8 cellular contexts compared by ENCODE assay signal in the genomic region with DNA sequence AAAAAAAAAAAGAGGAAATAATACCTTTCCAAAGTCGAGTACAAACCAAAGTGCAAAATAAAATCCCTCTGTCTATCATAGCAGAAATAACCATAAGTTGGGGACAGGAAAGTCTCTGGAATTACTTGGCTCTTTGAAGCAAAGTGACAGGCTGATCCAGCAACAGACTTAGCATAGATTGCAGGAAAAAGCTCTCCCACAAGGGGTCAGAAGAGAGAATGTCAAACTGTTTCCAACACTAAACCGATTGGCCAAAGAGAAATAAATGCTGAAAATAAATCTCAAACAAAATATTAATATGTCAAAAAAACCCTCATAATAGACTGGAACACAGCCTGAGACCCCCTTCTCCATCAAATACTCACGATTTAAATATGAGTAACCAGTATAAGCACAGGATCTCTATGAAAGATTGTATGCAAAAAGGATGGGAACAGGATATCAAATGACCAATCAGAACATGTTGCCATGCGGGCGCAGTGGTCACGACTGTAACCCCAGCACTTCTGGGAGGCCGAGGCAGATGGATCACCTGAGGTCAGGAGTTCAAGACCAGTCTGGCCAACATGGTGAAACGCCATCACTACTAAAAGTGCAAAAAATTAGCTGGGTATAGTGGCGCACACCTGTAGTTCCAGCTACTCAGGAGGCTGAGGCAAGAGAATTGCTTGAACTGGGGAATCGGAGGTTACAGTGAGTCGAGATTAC.
DNase-seq lines count a peak whose midpoint lies in the region; ATAC-seq and TF ChIP-seq lines count a peak whose summit lies in the region.

No MANE protein-coding gene starts in this region.

- no peak overlapping the region for H3K27ac Mint-ChIP-seq in naive thymus-derived CD4-positive, alpha-beta T cell
- no peak overlapping the region for H3K27ac Mint-ChIP-seq in activated naive CD4-positive, alpha-beta T cell treated with anti-CD3 and anti-CD28 coated beads for 36 hours

- ATAC-seq in naive thymus-derived CD4-positive, alpha-beta T cell = no peak
- no peak for ATAC-seq in upper lobe of left lung (ENCODE audit: low FRiP score in 2 of 2)

- no peaks in the 10 kb centered on the region for H3K9me3 Mint-ChIP-seq in naive thymus-derived CD4-positive, alpha-beta T cell
- H3K9me3 Mint-ChIP-seq in activated naive CD4-positive, alpha-beta T cell treated with anti-CD3 and anti-CD28 coated beads for 36 hours = no peaks in the 10 kb centered on the region

- H3K4me3 ChIP-seq in astrocyte of the cerebellum (ENCODE audit: low read depth, low read length) = no peak overlapping the region
- no peak overlapping the region for H3K4me3 ChIP-seq in naive thymus-derived CD4-positive, alpha-beta T cell (ENCODE audit: low read length)
- H3K4me3 ChIP-seq in upper lobe of left lung = no peak overlapping the region

- no peak for TF ChIP-seq EP300 in upper lobe of left lung (IDR thresholded peaks at IDR 0.05)

- TF ChIP-seq CTCF in astrocyte of the cerebellum (IDR thresholded peaks at IDR 0.05; ENCODE audit: low read depth, low read length, missing control alignments) (peak; percentile 56), upper lobe of left lung (IDR thresholded peaks at IDR 0.05) (peak in 1 of 6 experiments; percentile 22)

- H3K27me3 ChIP-seq in naive thymus-derived CD4-positive, alpha-beta T cell (ENCODE audit: control insufficient read depth in 2 of 2, insufficient read depth in 2 of 2, low read length in 2 of 2) = no peaks in the 10 kb centered on the region
- no peaks in the 10 kb centered on the region for H3K27me3 ChIP-seq in upper lobe of left lung

- H3K4me1 ChIP-seq in naive thymus-derived CD4-positive, alpha-beta T cell (ENCODE audit: control insufficient read depth in 2 of 2, insufficient read depth in 2 of 2, low read length in 2 of 2) = no peaks in the 10 kb centered on the region
- no peaks in the 10 kb centered on the region for H3K4me1 ChIP-seq in upper lobe of left lung

- POLR2A ChIA-PET in naive thymus-derived CD4-positive, alpha-beta T cell (lab: Charles Lee) = no interaction called here

- no peak overlapping the region for H3K4me3 Mint-ChIP-seq in naive thymus-derived CD4-positive, alpha-beta T cell
- no peak overlapping the region for H3K4me3 Mint-ChIP-seq in activated naive CD4-positive, alpha-beta T cell treated with anti-CD3 and anti-CD28 coated beads for 36 hours

- no peaks in the 10 kb centered on the region for H3K36me3 Mint-ChIP-seq in naive thymus-derived CD4-positive, alpha-beta T cell
- H3K36me3 Mint-ChIP-seq in activated naive CD4-positive, alpha-beta T cell treated with anti-CD3 and anti-CD28 coated beads for 36 hours (ENCODE audit: low read depth) = no peaks in the 10 kb centered on the region

- TF ChIP-seq POLR2A in upper lobe of left lung (IDR thresholded peaks at IDR 0.05) = no peak

- H3K9me3 ChIP-seq in naive thymus-derived CD4-positive, alpha-beta T cell (ENCODE audit: control insufficient read depth in 2 of 3, low read length in 3 of 3) = no peaks in the 10 kb centered on the region
- no peaks in the 10 kb centered on the region for H3K9me3 ChIP-seq in upper lobe of left lung

- H3K27me3 Mint-ChIP-seq in naive thymus-derived CD4-positive, alpha-beta T cell = peaks cover 0 to 10% (median 3%) of the 10 kb centered on the region in 5 donors
- peaks cover 2% of the 10 kb centered on the region for H3K27me3 Mint-ChIP-seq in activated naive CD4-positive, alpha-beta T cell treated with anti-CD3 and anti-CD28 coated beads for 36 hours (ENCODE audit: low read depth)

- CTCF ChIA-PET in naive thymus-derived CD4-positive, alpha-beta T cell (lab: Charles Lee) = interaction anchor here (0.6 to 1.9 kb wide), 2 partner anchors 22 to 1008 kb away, joined by 3 to 6 read pairs; no protein-coding TSS in a partner anchor
- CTCF ChIA-PET in activated naive CD4-positive, alpha-beta T cell treated with anti-CD3 and anti-CD28 coated beads for 36 hours (lab: Charles Lee) = no interaction called here

- in situ Hi-C loops in astrocyte of the cerebellum (cut with HindIII; ENCODE audit: low sequenced_read_pairs) = no loop called here

- H3K4me1 Mint-ChIP-seq in naive thymus-derived CD4-positive, alpha-beta T cell = no peaks in the 10 kb centered on the region
- H3K4me1 Mint-ChIP-seq in activated naive CD4-positive, alpha-beta T cell treated with anti-CD3 and anti-CD28 coated beads for 36 hours (ENCODE audit: low read depth) = no peaks in the 10 kb centered on the region

- intact Hi-C loops in naive thymus-derived CD4-positive, alpha-beta T cell (cut with micrococcal nuclease) = loop anchor here (1.0 to 10.0 kb wide), 4 partner anchors 505 to 1645 kb away; no protein-coding TSS in a partner anchor
- intact Hi-C loops in activated naive CD4-positive, alpha-beta T cell treated with anti-CD3 and anti-CD28 coated beads for 36 hours (cut with micrococcal nuclease) = loop anchor here (1.0 to 5.0 kb wide), 3 partner anchors 352 to 1641 kb away; no protein-coding TSS in a partner anchor

- H3K36me3 ChIP-seq in naive thymus-derived CD4-positive, alpha-beta T cell (ENCODE audit: control insufficient read depth in 2 of 3, insufficient read depth in 3 of 3, low read length in 3 of 3) = no peaks in the 10 kb centered on the region
- H3K36me3 ChIP-seq in upper lobe of left lung = no peaks in the 10 kb centered on the region

- no peak overlapping the region for H3K27ac ChIP-seq in naive thymus-derived CD4-positive, alpha-beta T cell (ENCODE audit: low read depth, low read length)
- no peak overlapping the region for H3K27ac ChIP-seq in upper lobe of left lung

- 77 to 85% methylated on average over 11 of the region's 11 CpGs for WGBS in upper lobe of left lung, 2 donors

- DNase-seq in NCI-H2196 (lab: John Stamatoyannopoulos, UW; ENCODE audit: unreplicated experiment) (peak; percentile 7), NCI-H2196 treated with DMSO at 0.1 percent for 48 hours (lab: John Stamatoyannopoulos, UW; ENCODE audit: unreplicated experiment) (no peak), HuH-7.5 (ENCODE audit: low spot score) (peak; percentile 17), astrocyte of the cerebellum (ENCODE audit: low read depth) (peak; percentile 12), upper lobe of left lung (no peak), GF-D8 (lab: John Stamatoyannopoulos, UW) (no peak)
- peak in 6 of 9 donors; percentile 11 to 28 (median 15) for DNase-seq in naive thymus-derived CD4-positive, alpha-beta T cell
- DNase-seq in activated naive CD4-positive, alpha-beta T cell treated with anti-CD3 and anti-CD28 coated beads for 36 hours = no peak

Comparison
In these comparisons a context has a peak if more than half of its experiments do, and no peak if none do; other contexts are left out.
1. DNase-seq: peak in NCI-H2196 (single experiment), HuH-7.5 (single experiment), astrocyte of the cerebellum (single experiment) and naive thymus-derived CD4-positive, alpha-beta T cell (6 of 9); none in NCI-H2196 treated with DMSO at 0.1 percent for 48 hours (single experiment), upper lobe of left lung (0 of 2), activated naive CD4-positive, alpha-beta T cell treated with anti-CD3 and anti-CD28 coated beads for 36 hours (single experiment) and GF-D8 (single experiment).